ENCODE assay signal across 8 cellular contexts in the genomic region with DNA sequence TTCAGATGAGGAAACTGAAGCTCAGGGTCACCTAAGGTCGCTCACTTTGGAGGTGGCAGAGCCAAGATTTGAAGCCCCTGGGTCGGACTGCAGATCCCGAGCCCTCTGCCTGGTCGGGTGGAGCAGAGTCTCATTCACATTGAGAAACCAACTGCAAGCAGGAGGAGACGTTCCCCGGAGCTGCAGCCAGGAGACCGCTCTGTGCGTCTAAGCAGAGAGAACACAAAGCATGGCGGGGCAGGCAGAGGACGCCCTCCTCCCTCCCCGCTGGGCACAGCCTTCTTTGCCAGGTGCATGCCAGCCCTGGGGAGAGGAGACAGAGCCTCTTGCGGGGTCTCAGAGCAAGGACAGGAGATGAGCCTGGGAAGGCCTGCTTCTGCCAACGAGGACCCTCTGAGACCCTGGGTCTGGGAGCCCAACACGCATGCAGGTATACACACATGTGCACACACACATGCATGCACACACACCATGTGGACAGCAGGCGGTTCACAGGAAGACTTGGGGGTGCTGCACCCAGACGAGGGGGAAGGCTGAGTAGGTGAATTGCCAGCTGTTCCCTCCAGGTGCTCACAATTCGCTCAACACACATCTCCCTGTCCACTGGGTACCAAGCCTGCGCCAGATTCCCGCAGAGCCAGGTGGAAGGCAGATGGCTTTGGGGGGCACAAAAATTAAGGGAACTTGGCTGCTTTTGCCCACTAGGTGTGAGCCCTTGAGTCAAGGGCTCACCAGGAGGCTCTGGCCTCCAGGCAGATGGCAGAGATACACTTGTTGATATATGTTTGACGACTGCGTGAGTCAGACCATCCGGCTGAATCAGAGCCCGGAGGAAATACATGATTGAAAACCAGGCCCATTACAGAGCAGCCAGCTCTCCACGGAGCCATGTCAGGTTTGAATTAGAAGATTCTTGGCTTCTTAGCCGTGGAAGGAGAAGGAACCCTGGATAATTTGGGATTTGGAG.
DNase-seq lines count a peak whose midpoint lies in the region; ATAC-seq lines count a peak whose summit lies in the region.

No MANE protein-coding gene starts in this region.

- ATAC-seq in GM21717 (IDR thresholded peaks at IDR 0.05; ENCODE audit: unreplicated experiment) (no peak), GM19395 (IDR thresholded peaks at IDR 0.05; ENCODE audit: unreplicated experiment) (no peak), GM19397 (IDR thresholded peaks at IDR 0.05; ENCODE audit: unreplicated experiment) (no peak)

- peak; percentile 26 to 37 for DNase-seq in AML-193 (lab: John Stamatoyannopoulos, UW)
- DNase-seq in HS-27A (ENCODE audit: low read depth): peak; percentile 77
- peak; percentile 61 for DNase-seq in T1000 (lab: John Stamatoyannopoulos, UW)
- DNase-seq in glomerular visceral epithelial cell (ENCODE audit: extremely low spot score): peak; percentile 84
- DNase-seq in activated CD4-positive, CD25-positive, alpha-beta regulatory T cell treated with anti-CD3 and anti-CD28 coated beads, Interleukin-2, amount 50 U/mL, for 72 hours: no peak
